Comparison of ENCODE assay signal across 28 cellular contexts in the genomic region with DNA sequence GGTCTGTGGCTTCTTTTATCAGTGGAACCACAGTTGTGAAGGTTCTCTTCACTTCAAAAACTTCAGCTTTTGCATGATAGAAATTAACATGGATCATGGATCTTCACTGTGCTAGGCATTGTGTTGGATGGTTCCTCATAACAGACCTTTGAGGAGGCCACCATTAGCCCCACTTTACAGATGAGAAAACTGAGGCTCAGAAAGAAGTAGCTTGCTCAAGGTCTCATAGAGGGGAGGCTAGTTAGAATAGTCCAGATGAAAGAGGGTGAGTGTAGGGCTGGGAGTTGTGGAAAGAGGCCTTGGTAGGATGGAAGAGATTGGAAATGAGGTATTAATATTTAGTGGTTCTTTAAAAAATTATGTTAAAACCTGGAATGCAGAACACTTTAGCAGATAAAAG. TPM values are rescaled to one million over a fixed set of nuclear protein-coding genes. Genes with fewer than 3 reads are reported as not detected.
"Had no signal": no experiment of that assay in that cellular context is flagged by ENCODE, and none has a peak within 500 bp of the region (broad histone marks: within the 10 kb centered on the region; RNA-seq: fewer than 3 reads in every experiment).

No MANE protein-coding gene starts in this region.

- H3K4me2 ChIP-seq: KMS-11 had no signal

- DNase-seq: activated B cell treated with CpG ODN at 0.5 μM for 24 hours; activated CD4-positive, alpha-beta memory T cell treated with anti-CD3 and anti-CD28 coated beads, Interleukin-2, amount 10 ng/mL, durations not matched to agents 7 days and 5 days; activated CD4-positive, alpha-beta T cell treated with anti-CD3 and anti-CD28 coated beads for 48 hours; activated CD4-positive, CD25-positive, alpha-beta regulatory T cell treated with anti-CD3 and anti-CD28 coated beads, Interleukin-2, amount 50 U/mL, for 72 hours; activated gamma-delta T cell treated with Interleukin-2 at 50 U/mL for 16 hours; activated naive CD4-positive, alpha-beta T cell treated with anti-CD3 and anti-CD28 coated beads, Interleukin-2, amount 10 ng/mL, durations not matched to agents 7 days and 5 days; activated T-cell treated with anti-CD3 and anti-CD28 coated beads, Interleukin-2, amount 50 U/mL, for 24 hours; aorta; NCI-H1092 treated with DMSO at 0.1 percent for 48 hours; NCI-H1417; NCI-H146; NCI-H187; NCI-H2029 treated with DMSO at 0.1 percent for 48 hours; NCI-H2107; NCI-H2171; NCI-H510A; NCI-H526; NCI-H748 treated with DMSO at 0.1 percent for 48 hours; NK-92 treated with Interleukin-12 subunit alpha and Interleukin-12 subunit beta, amount 100 ng/mL, for 24 hours; Right ventricle myocardium superior; SW 1271; T-helper 1 cell; T-helper 2 cell; T-helper 9 cell had no signal

- H3K27ac ChIP-seq: cardiac muscle cell, KMS-11, VCaP had no signal

- H3K27me3 ChIP-seq: cardiac muscle cell had no signal

- H3K4me3 Mint-ChIP-seq: activated CD4-positive, alpha-beta memory T cell treated with anti-CD3 and anti-CD28 coated beads, Interleukin-2, amount 10 ng/mL, durations not matched to agents 7 days and 5 days; activated naive CD4-positive, alpha-beta T cell treated with anti-CD3 and anti-CD28 coated beads, Interleukin-2, amount 10 ng/mL, durations not matched to agents 7 days and 5 days; central memory CD8-positive, alpha-beta T cell had no signal

- H3K27ac Mint-ChIP-seq: activated B cell treated with CpG ODN at 0.5 μM for 24 hours; activated CD4-positive, alpha-beta memory T cell treated with anti-CD3 and anti-CD28 coated beads, Interleukin-2, amount 10 ng/mL, durations not matched to agents 7 days and 5 days; activated naive CD4-positive, alpha-beta T cell treated with anti-CD3 and anti-CD28 coated beads, Interleukin-2, amount 10 ng/mL, durations not matched to agents 7 days and 5 days had no signal

- H3K4me3 ChIP-seq: cardiac muscle cell had no signal

- H3K27me3 Mint-ChIP-seq: activated B cell treated with CpG ODN at 0.5 μM for 24 hours; activated CD4-positive, alpha-beta memory T cell treated with anti-CD3 and anti-CD28 coated beads, Interleukin-2, amount 10 ng/mL, durations not matched to agents 7 days and 5 days; activated naive CD4-positive, alpha-beta T cell treated with anti-CD3 and anti-CD28 coated beads, Interleukin-2, amount 10 ng/mL, durations not matched to agents 7 days and 5 days; central memory CD8-positive, alpha-beta T cell had no signal

- H3K9me3 Mint-ChIP-seq: activated B cell treated with CpG ODN at 0.5 μM for 24 hours; activated CD4-positive, alpha-beta memory T cell treated with anti-CD3 and anti-CD28 coated beads, Interleukin-2, amount 10 ng/mL, durations not matched to agents 7 days and 5 days; activated naive CD4-positive, alpha-beta T cell treated with anti-CD3 and anti-CD28 coated beads, Interleukin-2, amount 10 ng/mL, durations not matched to agents 7 days and 5 days; activated T-cell treated with anti-CD3 and anti-CD28 coated beads, Interleukin-2, amount 50 U/mL, for 24 hours; central memory CD8-positive, alpha-beta T cell had no signal

- H3K9ac ChIP-seq: KMS-11 had no signal

- H3K36me3 ChIP-seq: cardiac muscle cell had no signal

RNA-seq across cellular contexts. Expression of a gene that starts 53.2 kb away (rescaled TPM):
- total RNA-seq: activated B cell treated with CpG ODN at 0.5 μM for 24 hours had no signal
